8 cellular contexts compared by ENCODE assay signal in the genomic region with DNA sequence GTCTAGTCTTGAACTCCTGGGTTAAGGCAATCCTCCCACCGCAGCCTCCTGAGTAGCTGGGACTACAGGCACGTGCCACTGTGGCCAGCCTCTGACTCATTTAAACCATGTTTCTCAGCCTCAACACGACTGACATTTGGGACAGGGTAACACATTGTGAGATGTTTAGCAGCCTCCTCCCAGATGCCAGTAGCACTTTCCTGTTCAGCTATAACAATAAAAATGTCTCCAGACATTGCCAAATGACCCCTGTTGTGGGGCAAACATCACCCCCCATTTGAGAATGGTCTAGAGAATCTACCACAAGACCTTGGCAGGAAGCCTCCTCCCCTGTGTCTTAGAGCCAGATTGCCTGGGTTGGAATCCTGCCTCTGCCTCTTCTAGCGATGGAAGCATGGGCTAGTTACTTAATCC. TPM values are rescaled to one million over a fixed set of nuclear protein-coding genes. Genes with fewer than 3 reads are reported as not detected.
DNase-seq lines count a peak whose midpoint lies in the region; ATAC-seq and TF ChIP-seq lines count a peak whose summit lies in the region.

No MANE protein-coding gene starts in this region.

- H3K36me3 ChIP-seq in ascending aorta: no peaks in the 10 kb centered on the region
- no peaks in the 10 kb centered on the region for H3K36me3 ChIP-seq in skeletal muscle satellite cell (ENCODE audit: insufficient read depth, low read length)
- no peaks in the 10 kb centered on the region for H3K36me3 ChIP-seq in hepatocyte (replicated peaks; ENCODE audit: insufficient read depth, low read depth)

- TF ChIP-seq CTCF in ascending aorta (IDR thresholded peaks at IDR 0.05) (no peak), hepatocyte (IDR thresholded peaks at IDR 0.05; ENCODE audit: poor library complexity) (no peak)

- H3K4me3 ChIP-seq in ascending aorta (no peak overlapping the region), skeletal muscle satellite cell (ENCODE audit: low read length) (no peak overlapping the region), hepatocyte (no peak overlapping the region)

- H2AFZ ChIP-seq in hepatocyte: no peak overlapping the region

- H3K27ac ChIP-seq in ascending aorta: peak overlapping the region; percentile 22 to 48
- no peak overlapping the region for H3K27ac ChIP-seq in hepatocyte

- H3K9me2 ChIP-seq in hepatocyte (replicated peaks; ENCODE audit: insufficient read depth): no peaks in the 10 kb centered on the region

- ATAC-seq in GM18502 (IDR thresholded peaks at IDR 0.05; ENCODE audit: poor library complexity, unreplicated experiment) (peak; percentile 56), HG03442 (IDR thresholded peaks at IDR 0.05; ENCODE audit: unreplicated experiment) (peak; percentile 75)

- H3K27me3 ChIP-seq in ascending aorta (no peaks in the 10 kb centered on the region), skeletal muscle satellite cell (ENCODE audit: control insufficient read depth, insufficient read depth, low read length) (peaks cover 3% of the 10 kb centered on the region), hepatocyte (no peaks in the 10 kb centered on the region)

- intact Hi-C loops in ascending aorta (cut with DNase I): no loop called here

- H3K4me1 ChIP-seq in ascending aorta (peaks cover 0 to 5% of the 10 kb centered on the region in 2 donors), skeletal muscle satellite cell (ENCODE audit: control insufficient read depth, insufficient read depth, low read length) (peaks cover 26% of the 10 kb centered on the region), hepatocyte (ENCODE audit: insufficient read depth) (no peaks in the 10 kb centered on the region)

- no peaks in the 10 kb centered on the region for H3K9me3 ChIP-seq in ascending aorta
- H3K9me3 ChIP-seq in skeletal muscle satellite cell (replicated peaks; ENCODE audit: low read length): no peaks in the 10 kb centered on the region
- H3K9me3 ChIP-seq in hepatocyte (ENCODE audit: low read depth): no peaks in the 10 kb centered on the region

- no peaks in the 10 kb centered on the region for H4K20me1 ChIP-seq in hepatocyte (ENCODE audit: insufficient read depth, poor library complexity, severe bottlenecking)

- H3K4me2 ChIP-seq in skeletal muscle satellite cell (ENCODE audit: low read length) (peak overlapping the region; percentile 5), hepatocyte (no peak overlapping the region)

- 85% methylated on average over 4 of the region's 4 CpGs for WGBS in hepatocyte (ENCODE audit: low lambda C conversion rate, missing lambda C conversion rate)

- DNase-seq in ascending aorta (ENCODE audit: low spot score in 2 of 2): no peak
- DNase-seq in hepatocyte (ENCODE audit: low spot score): no peak
- no peak for DNase-seq in NK-92 treated with Interleukin-12 subunit alpha and Interleukin-12 subunit beta, amount 100 ng/mL, for 24 hours (lab: John Stamatoyannopoulos, UW)
- no peak for DNase-seq in NCI-H1105 (lab: John Stamatoyannopoulos, UW)
- no peak for DNase-seq in NCI-H526 treated with DMSO at 0.1 percent for 48 hours (lab: John Stamatoyannopoulos, UW)

- H3K9ac ChIP-seq in skeletal muscle satellite cell (ENCODE audit: low read depth, low read length): peak overlapping the region; percentile 13

- no peaks in the 10 kb centered on the region for H3K79me2 ChIP-seq in hepatocyte

RNA-seq across cellular contexts. Expression of a gene that starts 8.4 kb away (rescaled TPM):
- total RNA-seq in ascending aorta (not detected), hepatocyte (0.52 TPM in 1 of 2 replicates, not detected in the other)
- total RNA-seq in skeletal muscle satellite cell (2012; rRNA removed): not detected in 2 replicates
- polyA plus RNA-seq in hepatocyte: 0.68 and 1.6 TPM in 2 replicates

RNA-seq across cellular contexts. Expression of a gene that starts 45.8 kb away (rescaled TPM):
- total RNA-seq in ascending aorta (14.4 TPM), hepatocyte (3.3 and 5.0 TPM in 2 replicates)
- total RNA-seq in skeletal muscle satellite cell (2012; rRNA removed): 0.25 and 1.3 TPM in 2 replicates
- polyA plus RNA-seq in hepatocyte: 3.1 and 4.3 TPM in 2 replicates
